In genomic region chr17:74214642-74215331, GRCh38 we compare ENCODE assay signal across 10 cellular contexts. TPM values are rescaled to one million over a fixed set of nuclear protein-coding genes. Genes with fewer than 3 reads are reported as not detected.
A peak's percentile ranks its signal among the peaks of the same experiment; 100 is the strongest.
DNase-seq lines count a peak whose midpoint lies in the region; ATAC-seq lines count a peak whose summit lies in the region.
"Had no signal": no experiment of that assay in that cellular context is flagged by ENCODE, and none has a peak within 500 bp of the region (broad histone marks: within the 10 kb centered on the region; RNA-seq: fewer than 3 reads in every experiment).

No MANE protein-coding gene starts in this region.

- peak; percentile 58 for ATAC-seq in Right ventricle myocardium superior (ENCODE audit: poor library complexity)

- no peaks in the 10 kb centered on the region for H3K27me3 ChIP-seq in skeletal muscle tissue (ENCODE audit: control insufficient read depth in 3 of 3, insufficient read depth in 3 of 3, low read length in 3 of 3)

- intact Hi-C loops in Right ventricle myocardium superior (cut with DNase I) = loop anchor here (5.0 kb wide), 1 partner anchor 83 kb away; no protein-coding TSS in a partner anchor

- H3K9ac ChIP-seq in SK-N-MC (ENCODE audit: insufficient read length) (peak overlapping the region; percentile 45), skeletal muscle tissue (ENCODE audit: low read depth in 1 of 3, low read length in 3 of 3) (peak overlapping the region; percentile 80 to 97 (median 96))

- H3K9me3 ChIP-seq in SK-N-MC (ENCODE audit: low read depth, low read length) (no peaks in the 10 kb centered on the region), skeletal muscle tissue (ENCODE audit: control insufficient read depth in 3 of 3, low read length in 3 of 3) (no peaks in the 10 kb centered on the region)

- H3K4me3 ChIP-seq in SK-N-MC = peak overlapping the region; percentile 83
- H3K4me3 ChIP-seq in skeletal muscle tissue (ENCODE audit: low read length in 3 of 3) = peak overlapping the region; percentile 77 to 84 (median 78)

- peaks cover 19% of the 10 kb centered on the region for H3K36me3 ChIP-seq in SK-N-MC (ENCODE audit: insufficient read depth, low read length)
- peaks cover 5 to 8% (median 6%) of the 10 kb centered on the region in 3 donors for H3K36me3 ChIP-seq in skeletal muscle tissue (ENCODE audit: control insufficient read depth in 3 of 3, insufficient read depth in 3 of 3, low read length in 3 of 3)

- in situ Hi-C loops in ACHN (cut with HindIII; ENCODE audit: low pct_ligation_motif_present, low pct_unique_long_range_greater_than_20kb, low sequenced_read_pairs) = no loop called here

- peak; percentile 40 for DNase-seq in DMS53 (lab: John Stamatoyannopoulos, UW)
- DNase-seq in DMS53 treated with DMSO at 0.1 percent for 48 hours (lab: John Stamatoyannopoulos, UW; ENCODE audit: unreplicated experiment) = no peak
- no peak for DNase-seq in SK-N-MC (ENCODE audit: low read depth, low spot score)
- peak; percentile 65 for DNase-seq in Right ventricle myocardium superior
- DNase-seq in KG1 (lab: John Stamatoyannopoulos, UW) = no peak
- DNase-seq in NCI-H1417 (lab: John Stamatoyannopoulos, UW) = no peak
- no peak for DNase-seq in ACHN
- DNase-seq: 8988T had no signal

- H3K27ac ChIP-seq in SK-N-MC (no peak overlapping the region), skeletal muscle tissue (ENCODE audit: low read depth, low read length) (peak overlapping the region; percentile 98)

- H3K4me1 ChIP-seq in skeletal muscle tissue (ENCODE audit: control insufficient read depth in 3 of 3, insufficient read depth in 3 of 3, low read length in 3 of 3) = peaks cover 57 to 73% (median 63%) of the 10 kb centered on the region in 3 donors

RNA-seq across cellular contexts. Expression of gene TTYH2, which starts 1.4 kb away (rescaled TPM):
- total RNA-seq in Right ventricle myocardium superior (41.8 TPM), skeletal muscle tissue (34.4 TPM)

RNA-seq across cellular contexts. Expression of gene RPL38, which starts 11.3 kb away (rescaled TPM):
- total RNA-seq in Right ventricle myocardium superior = 691 TPM
- total RNA-seq in skeletal muscle tissue = 4,876 TPM

RNA-seq across cellular contexts. Expression of gene DNAI2, which starts 59.2 kb away (rescaled TPM):
- total RNA-seq in Right ventricle myocardium superior = not detected
- not detected for total RNA-seq in skeletal muscle tissue
- total RNA-seq: M059J had no signal

Comparison
In these comparisons a context has a peak if more than half of its experiments do, and no peak if none do; other contexts are left out.
1. DNase-seq: peak in DMS53 (single experiment) and Right ventricle myocardium superior (single experiment); none in DMS53 treated with DMSO at 0.1 percent for 48 hours (single experiment), SK-N-MC (single experiment), KG1 (single experiment), NCI-H1417 (0 of 3) and ACHN (single experiment).